Comparison of ENCODE assay signal across 27 cellular contexts in the genomic region with DNA sequence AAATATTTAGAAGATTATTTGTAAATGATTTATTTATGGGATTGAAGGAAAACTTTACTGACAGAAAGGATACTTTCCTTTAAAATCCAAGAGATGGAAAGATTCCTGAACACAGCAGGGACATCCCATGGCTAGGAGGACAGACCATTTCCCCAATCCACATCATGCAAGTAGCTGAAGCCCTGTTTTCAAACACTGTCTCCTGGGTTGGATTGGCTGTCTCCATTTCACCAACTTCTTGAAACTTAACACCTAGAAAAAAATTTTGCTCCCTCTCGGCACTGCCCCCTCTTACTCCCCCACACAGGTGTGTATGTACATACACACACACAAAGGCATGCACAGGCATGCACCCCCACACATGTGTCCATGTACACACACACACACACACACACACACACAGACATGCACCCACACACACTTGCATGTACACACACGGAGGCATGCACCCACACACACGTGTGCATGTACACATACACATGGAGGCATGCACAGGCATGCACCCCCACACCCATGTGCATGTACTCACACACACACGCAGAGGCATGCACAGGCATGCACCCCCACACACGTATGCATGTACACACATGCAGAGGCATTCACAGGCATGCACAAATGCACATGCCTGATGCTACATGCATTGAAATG.
"Had no signal": no experiment of that assay in that cellular context is flagged by ENCODE, and none has a peak within 500 bp of the region (broad histone marks: within the 10 kb centered on the region; RNA-seq: fewer than 3 reads in every experiment).

No MANE protein-coding gene starts in this region.

- H3K36me3 Mint-ChIP-seq: mesothelial cell of epicardium; natural killer cell treated with Interleukin-12 subunit alpha and Interleukin-12 subunit beta and Interleukin-15 and Interleukin-18, amount 100 ng/mL, for 72 hours; stimulated activated memory B cell treated with anti-CD40 and anti-IgM and Interleukin-4, amounts not matched to agents 10 μg/mL and 1 μg/mL and 100 μg/mL, for 72 hours had no signal

- H3K27ac ChIP-seq: coronary artery, epithelial cell of prostate, gastroesophageal sphincter, left lung, neutrophil, ovary, skin epidermis, stomach, suprapubic skin, tibial nerve, uterus, VCaP had no signal

- H3K4me1 ChIP-seq: left lung, suprapubic skin, tibial nerve, uterus had no signal

- H3K4me3 Mint-ChIP-seq: activated naive CD4-positive, alpha-beta T cell treated with anti-CD3 and anti-CD28 coated beads for 36 hours; mesothelial cell of epicardium; natural killer cell treated with Interleukin-12 subunit alpha and Interleukin-12 subunit beta and Interleukin-15 and Interleukin-18, amount 100 ng/mL, for 72 hours; stimulated activated memory B cell treated with anti-CD40 and anti-IgM and Interleukin-4, amounts not matched to agents 10 μg/mL and 1 μg/mL and 100 μg/mL, for 72 hours; T-helper 2 cell treated with Interferon-gamma antibody and Interleukin-4, amounts not matched to agents 5 μg/mL and 100 μg/mL, for 36 hours had no signal

- H3K27ac Mint-ChIP-seq: activated naive CD4-positive, alpha-beta T cell treated with anti-CD3 and anti-CD28 coated beads for 36 hours; mesothelial cell of epicardium; natural killer cell treated with Interleukin-12 subunit alpha and Interleukin-12 subunit beta and Interleukin-15 and Interleukin-18, amount 100 ng/mL, for 72 hours; stimulated activated memory B cell treated with anti-CD40 and anti-IgM and Interleukin-4, amounts not matched to agents 10 μg/mL and 1 μg/mL and 100 μg/mL, for 72 hours; T-helper 2 cell treated with Interferon-gamma antibody and Interleukin-4, amounts not matched to agents 5 μg/mL and 100 μg/mL, for 36 hours had no signal

- H3K9me3 ChIP-seq: gastroesophageal sphincter, left lung, neutrophil, ovary, stomach, suprapubic skin, tibial nerve, uterus had no signal

- ATAC-seq: gastroesophageal sphincter; left lung; right cardiac atrium; stimulated activated memory B cell treated with anti-CD40 and anti-IgM and Interleukin-4, amounts not matched to agents 10 μg/mL and 1 μg/mL and 100 μg/mL, for 72 hours had no signal

- H3K27me3 ChIP-seq: gastroesophageal sphincter, left lung, neutrophil, ovary, stomach, suprapubic skin, tibial nerve, uterus had no signal

- H3K27me3 Mint-ChIP-seq: stimulated activated memory B cell treated with anti-CD40 and anti-IgM and Interleukin-4, amounts not matched to agents 10 μg/mL and 1 μg/mL and 100 μg/mL, for 72 hours had no signal

- H3K36me3 ChIP-seq: gastroesophageal sphincter, left lung, neutrophil, ovary, stomach, suprapubic skin, tibial nerve, uterus had no signal

- H3K4me3 ChIP-seq: coronary artery, gastroesophageal sphincter, left lung, lung, ovary, skin epidermis, stomach, suprapubic skin, tibial nerve, uterus had no signal

- H3K9me3 Mint-ChIP-seq: stimulated activated memory B cell treated with anti-CD40 and anti-IgM and Interleukin-4, amounts not matched to agents 10 μg/mL and 1 μg/mL and 100 μg/mL, for 72 hours; T-helper 2 cell treated with Interferon-gamma antibody and Interleukin-4, amounts not matched to agents 5 μg/mL and 100 μg/mL, for 36 hours had no signal

- DNase-seq: activated CD4-positive, alpha-beta T cell treated with anti-CD3 and anti-CD28 coated beads for 1 hour; activated CD4-positive, alpha-beta T cell treated with anti-CD3 and anti-CD28 coated beads, Interleukin-2, amount 50 U/mL, for 1 hour; activated CD8-positive, alpha-beta memory T cell treated with anti-CD3 and anti-CD28 coated beads, Interleukin-2, amount 50 U/mL, for 4 hours; activated naive CD4-positive, alpha-beta T cell treated with anti-CD3 and anti-CD28 coated beads for 36 hours; activated T-cell treated with anti-CD3 and anti-CD28 coated beads, Interleukin-2, amount 50 U/mL, for 48 hours; amygdala; head of caudate nucleus; hypothalamus; kidney glomerular epithelial cell; ovary; stomach; uterus had no signal

- H3K4me1 Mint-ChIP-seq: stimulated activated memory B cell treated with anti-CD40 and anti-IgM and Interleukin-4, amounts not matched to agents 10 μg/mL and 1 μg/mL and 100 μg/mL, for 72 hours had no signal
